8 cellular contexts compared by ENCODE assay signal in genomic region chr1:36305915-36306209, GRCh38. TPM values are rescaled to one million over a fixed set of nuclear protein-coding genes. Genes with fewer than 3 reads are reported as not detected.
A peak's percentile ranks its signal among the peaks of the same experiment; 100 is the strongest.
DNase-seq lines count a peak whose midpoint lies in the region; ATAC-seq and TF ChIP-seq lines count a peak whose summit lies in the region.

No MANE protein-coding gene starts in this region.

- DNase-seq in Peyer's patch: no peak
- no peak for DNase-seq in psoas muscle
- no peak for DNase-seq in C1 segment of cervical spinal cord (lab: John Stamatoyannopoulos, UW)
- no peak for DNase-seq in GOT3 (lab: John Stamatoyannopoulos, UW)
- no peak for DNase-seq in NCI-H2196 treated with DMSO at 0.1 percent for 48 hours (lab: John Stamatoyannopoulos, UW; ENCODE audit: unreplicated experiment)

- peak overlapping the region; percentile 73 for H3K9ac ChIP-seq in ES-I3 (ENCODE audit: low read depth, low read length)

- H3K27me3 ChIP-seq in Peyer's patch (no peaks in the 10 kb centered on the region), esophagus (ENCODE audit: control insufficient read depth in 1 of 2, insufficient read depth in 2 of 2, low read length in 2 of 2) (no peaks in the 10 kb centered on the region), psoas muscle (ENCODE audit: insufficient read depth in 3 of 3, low read length in 2 of 3) (no peaks in the 10 kb centered on the region)

- H3K36me3 ChIP-seq in ES-I3 (ENCODE audit: insufficient read depth, low read length) (peaks cover 19% of the 10 kb centered on the region), Peyer's patch (peaks cover 0 to 34% (median 0%) of the 10 kb centered on the region in 3 donors), esophagus (ENCODE audit: control insufficient read depth in 2 of 2, insufficient read depth in 2 of 2, low read length in 1 of 2) (peaks cover 10 to 17% of the 10 kb centered on the region in 2 donors), psoas muscle (ENCODE audit: insufficient read depth in 1 of 2, low read depth in 1 of 2) (peaks cover 3 to 65% of the 10 kb centered on the region in 2 donors)

- H3K9me3 ChIP-seq in ES-I3 (ENCODE audit: control insufficient read depth, insufficient read depth, low read length): no peaks in the 10 kb centered on the region
- no peaks in the 10 kb centered on the region for H3K9me3 ChIP-seq in Peyer's patch
- no peaks in the 10 kb centered on the region for H3K9me3 ChIP-seq in esophagus (ENCODE audit: control insufficient read depth in 2 of 2, insufficient read depth in 1 of 2, low read depth in 1 of 2, low read length in 1 of 2)
- no peaks in the 10 kb centered on the region for H3K9me3 ChIP-seq in psoas muscle

- intact Hi-C loops in psoas muscle (cut with DNase I): loop anchor here in 1 of 2 donors (5.0 kb wide), 1 partner anchor 116 kb away; no protein-coding TSS in a partner anchor

- 38 to 47% methylated on average over 7 of the region's 7 CpGs for WGBS in esophagus, 2 donors
- 68 to 75% (median 68%) methylated on average over 7 of the region's 7 CpGs for WGBS in psoas muscle, 3 donors

- H3K4me1 ChIP-seq in ES-I3 (ENCODE audit: insufficient read depth, low read length): peaks cover 6% of the 10 kb centered on the region; the same call in 1 of the 2 replicates
- H3K4me1 ChIP-seq in Peyer's patch: peaks cover 5 to 24% (median 7%) of the 10 kb centered on the region in 4 donors
- peaks cover 0 to 12% of the 10 kb centered on the region in 2 donors for H3K4me1 ChIP-seq in esophagus (ENCODE audit: control insufficient read depth in 2 of 2, insufficient read depth in 2 of 2, low read length in 1 of 2)
- H3K4me1 ChIP-seq in psoas muscle: peaks cover 8% of the 10 kb centered on the region

- TF ChIP-seq CTCF in Peyer's patch (IDR thresholded peaks at IDR 0.05) (no peak), psoas muscle (IDR thresholded peaks at IDR 0.05) (no peak)

- peak overlapping the region; percentile 65 to 84 (median 82) for H3K4me3 ChIP-seq in Peyer's patch
- H3K4me3 ChIP-seq in esophagus (ENCODE audit: low read depth in 1 of 2, low read length in 2 of 2): peak overlapping the region; percentile 71 to 90
- peak overlapping the region; percentile 73 for H3K4me3 ChIP-seq in psoas muscle

- ATAC-seq in psoas muscle (peak in 2 of 4 donors; percentile 3 to 13), GM19467 (IDR thresholded peaks at IDR 0.05; ENCODE audit: unreplicated experiment) (no peak)

- H3K27ac ChIP-seq in Peyer's patch (peak overlapping the region; percentile 85 to 95 (median 90)), esophagus (ENCODE audit: low read depth in 2 of 2, low read length in 1 of 2) (peak overlapping the region; percentile 88 to 96), psoas muscle (peak overlapping the region; percentile 79)

- no peak for TF ChIP-seq POLR2A in Peyer's patch (IDR thresholded peaks at IDR 0.05)

RNA-seq across cellular contexts. Expression of gene SH3D21, which starts 0.3 kb away (rescaled TPM):
- 10 to 100 TPM; 20.6 to 75.9 (median 24.8) TPM for total RNA-seq in Peyer's patch
- 10 to 100 TPM in 1 of 2 donors, 1 to 10 TPM in 1; 3.9 to 15.6 TPM for polyA plus RNA-seq in esophagus
- 1 to 10 TPM in 1 of 4 donors, under 1 TPM in 3; 0.69 to 1.1 (median 0.96) TPM for total RNA-seq in psoas muscle
- polyA plus RNA-seq in psoas muscle: under 1 TPM; 0.36 to 0.88 (median 0.37) TPM

RNA-seq across cellular contexts. Expression of gene EVA1B, which starts 17.6 kb away (rescaled TPM):
- 10 to 100 TPM in 2 of 4 donors, 1 to 10 TPM in 2; 4.4 to 19.0 (median 11.4) TPM for total RNA-seq in Peyer's patch
- 1 to 10 TPM; 6.1 to 9.3 TPM for polyA plus RNA-seq in esophagus
- total RNA-seq in psoas muscle: 1 to 10 TPM; 3.3 to 8.2 (median 5.6) TPM
- 10 to 100 TPM in 1 of 3 donors, 1 to 10 TPM in 2; 2.6 to 13.7 (median 6.9) TPM for polyA plus RNA-seq in psoas muscle

Comparison
In these comparisons a context has a peak if more than half of its experiments do, and no peak if none do; other contexts are left out.
1. RNA of gene SH3D21, which starts 0.3 kb away (total RNA-seq): 20.6 to 75.9 TPM in Peyer's patch; 0.69 to 1.1 TPM in psoas muscle; every median in the first group is over 10 times any median in the second.
2. Peak in every context shown above with its lines, with median percentiles within 50 percentile points of each other: H3K27ac ChIP-seq and H3K4me3 ChIP-seq.